ENCODE assay signal across 1 cellular context in genomic region chr7:41693150-41693997, GRCh38.
TF ChIP-seq lines count a peak whose summit lies in the region.

No MANE protein-coding gene starts in this region.

TF ChIP-seq in HCT116, 20 proteins besides CTCF, POLR2A, EP300 and RAD21 (continued from another document):
- TF ChIP-seq ZBTB33 (IDR thresholded peaks at IDR 0.05; ENCODE audit: extremely low read depth, insufficient replicate concordance, low read length) (no peak), ZFX (IDR thresholded peaks at IDR 0.05) (no peak), ELF1 (IDR thresholded peaks at IDR 0.05; ENCODE audit: borderline replicate concordance, low read depth) (no peak), EZH2 (IDR thresholded peaks at IDR 0.05) (no peak), SIN3A (IDR thresholded peaks at IDR 0.05; ENCODE audit: low read depth) (no peak), CEBPB (IDR thresholded peaks at IDR 0.05; ENCODE audit: low read depth) (no peak), SP1 (IDR thresholded peaks at IDR 0.05; ENCODE audit: low read depth) (no peak), EGR1 (IDR thresholded peaks at IDR 0.05; ENCODE audit: low read depth) (no peak), REST (IDR thresholded peaks at IDR 0.05; ENCODE audit: low read depth) (no peak), JUND (IDR thresholded peaks at IDR 0.05) (no peak), YY1 (IDR thresholded peaks at IDR 0.05; ENCODE audit: extremely low read depth, insufficient replicate concordance, low read depth, low read length) (no peak), TCF7L2 (IDR thresholded peaks at IDR 0.05; ENCODE audit: borderline replicate concordance, extremely low read depth, insufficient read depth, insufficient read length) (no peak), EZH2phosphoT487 (IDR thresholded peaks at IDR 0.05; ENCODE audit: borderline replicate concordance) (no peak), POLR2AphosphoS5 (IDR thresholded peaks at IDR 0.05; ENCODE audit: low read depth, low read length) (no peak), FOSL1 (IDR thresholded peaks at IDR 0.05; ENCODE audit: low read depth) (no peak)
